Comparison of ENCODE assay signal across 9 cellular contexts in genomic region chr7:192701-193536, GRCh38. TPM values are rescaled to one million over a fixed set of nuclear protein-coding genes. Genes with fewer than 3 reads are reported as not detected.
DNase-seq lines count a peak whose midpoint lies in the region; ATAC-seq and TF ChIP-seq lines count a peak whose summit lies in the region.
"Had no signal": no experiment of that assay in that cellular context is flagged by ENCODE, and none has a peak within 500 bp of the region (broad histone marks: within the 10 kb centered on the region; RNA-seq: fewer than 3 reads in every experiment).

No MANE protein-coding gene starts in this region.

- H3K4ac ChIP-seq in H9 (ENCODE audit: low read depth, low read length) = no peak overlapping the region

- no peak overlapping the region for H3K23ac ChIP-seq in H9 (ENCODE audit: insufficient read length, low read depth, low read length)

- H2BK5ac ChIP-seq in H9 (ENCODE audit: insufficient read length, low read length) = no peak overlapping the region

- H3K36me3 Mint-ChIP-seq in H9 (ENCODE audit: insufficient read depth in 1 of 3, low read depth in 3 of 3) = peaks cover 31 to 41% (median 32%) of the 10 kb centered on the region in 3 experiments

- no peak overlapping the region for H3K18ac ChIP-seq in H9 (ENCODE audit: insufficient read length, low read depth, low read length)

- H4K8ac ChIP-seq in H9 (replicated peaks; ENCODE audit: insufficient read length, low read depth, low read length) = no peak overlapping the region

- H3K9me3 Mint-ChIP-seq in H9 = no peaks in the 10 kb centered on the region; a peak in 2 of 5 replicates

- H3K27me3 Mint-ChIP-seq in H9 (ENCODE audit: low read depth) = peaks cover 15% of the 10 kb centered on the region

- H3K79me1 ChIP-seq in H9 (ENCODE audit: insufficient read depth, low read depth, low read length, poor library complexity, severe bottlenecking) = no peaks in the 10 kb centered on the region

- H3K4me1 Mint-ChIP-seq in H9 = peaks cover 58 to 62% of the 10 kb centered on the region in 2 experiments

- H3K36me3 ChIP-seq in adipocyte (ENCODE audit: control insufficient read depth, insufficient read depth, low read length, severe bottlenecking) = peaks cover 28% of the 10 kb centered on the region
- H3K36me3 ChIP-seq: SJSA1 had no signal

- no peak overlapping the region for H4K5ac ChIP-seq in H9 (ENCODE audit: insufficient read length, low read depth, low read length)

- H2BK20ac ChIP-seq in H9 (ENCODE audit: low read depth, low read length, poor library complexity, severe bottlenecking) = no peak overlapping the region

- no peak overlapping the region for H3K27ac Mint-ChIP-seq in H9

- H3K9me3 ChIP-seq in H9 (ENCODE audit: control insufficient read depth, low read depth, low read length) (no peaks in the 10 kb centered on the region), adipocyte (ENCODE audit: control insufficient read depth, low read length) (no peaks in the 10 kb centered on the region)

- H3K79me2 ChIP-seq in H9 (ENCODE audit: insufficient read depth, low read length) = peaks cover 2% of the 10 kb centered on the region; the same call in 1 of the 2 replicates

- peak overlapping the region; percentile 85 to 94 for H3K4me3 Mint-ChIP-seq in H9

- H4K20me1 ChIP-seq in H9 (ENCODE audit: control insufficient read depth, insufficient read depth, insufficient read length) = no peaks in the 10 kb centered on the region

- ATAC-seq in HG02678 (IDR thresholded peaks at IDR 0.05; ENCODE audit: unreplicated experiment) (no peak), HG03108 (IDR thresholded peaks at IDR 0.05; ENCODE audit: unreplicated experiment) (no peak)

- no peak for DNase-seq in H9
- DNase-seq in adipocyte (ENCODE audit: low read depth) = peak; percentile 61
- peak; percentile 38 for DNase-seq in iPS-NIHi11 (ENCODE audit: low spot score)
- DNase-seq in NCI-H2029 (lab: John Stamatoyannopoulos, UW) = no peak
- no peak for DNase-seq in AML-193 (lab: John Stamatoyannopoulos, UW)

- H3K56ac ChIP-seq in H9 (ENCODE audit: insufficient read length, low read depth, low read length) = no peak overlapping the region

- peak overlapping the region; percentile 65 for H3K4me2 ChIP-seq in H9 (ENCODE audit: insufficient read depth, insufficient read length, low read length)

- no peak overlapping the region for H3T11ph ChIP-seq in H9 (ENCODE audit: low read length)

- H2BK120ac ChIP-seq in H9 (ENCODE audit: low read depth, low read length, poor library complexity, severe bottlenecking) = no peak overlapping the region

- H3K14ac ChIP-seq in H9 (ENCODE audit: insufficient read depth, low read length) = peak overlapping the region; percentile 61; the same call in 1 of the 2 replicates

- H2AFZ ChIP-seq in H9 (ENCODE audit: low read length) = no peak overlapping the region

- H4K91ac ChIP-seq in H9 (ENCODE audit: insufficient read length, low read depth, low read length) = no peak overlapping the region

- H2BK15ac ChIP-seq in H9 (ENCODE audit: low read depth, low read length) = no peak overlapping the region

- no peak overlapping the region for H3K9ac ChIP-seq in H9 (ENCODE audit: extremely low read depth, insufficient read length, low read length)
- peak overlapping the region; percentile 93 for H3K9ac ChIP-seq in adipocyte (ENCODE audit: low read length)

- no peak overlapping the region for H2AK5ac ChIP-seq in H9 (ENCODE audit: insufficient read length, low read length)

- no CpG with 5 or more reads among the region's 124 CpGs for WGBS in H9 (ENCODE audit: extremely low coverage, insufficient read length, low lambda C conversion rate)

- H3K27me3 ChIP-seq in H9 (ENCODE audit: insufficient read depth, low read length) (no peaks in the 10 kb centered on the region), adipocyte (replicated peaks; ENCODE audit: control insufficient read depth, insufficient read depth, low read length) (peaks cover 4% of the 10 kb centered on the region)

- peaks cover 17% of the 10 kb centered on the region for H3K23me2 ChIP-seq in H9 (ENCODE audit: insufficient read length, low read depth, low read length, poor library complexity, severe bottlenecking)

- no peak overlapping the region for H3K27ac ChIP-seq in H9 (ENCODE audit: insufficient read length, low read depth, low read length)
- peak overlapping the region in 16 of 21 experiments; percentile 31 to 91 (median 80) for H3K27ac ChIP-seq in skin epidermis
- H3K27ac ChIP-seq: SJSA1 had no signal

- no peak overlapping the region for H2BK12ac ChIP-seq in H9 (ENCODE audit: insufficient read length, low read depth, low read length)

- peaks cover 6% of the 10 kb centered on the region; the same call in 1 of the 2 replicates for H3K4me1 ChIP-seq in H9 (ENCODE audit: insufficient read depth, low read length)
- peaks cover 31% of the 10 kb centered on the region for H3K4me1 ChIP-seq in adipocyte (ENCODE audit: control insufficient read depth, insufficient read depth, low read length)

- H3K4me3 ChIP-seq in adipocyte (ENCODE audit: low read length) (peak overlapping the region; percentile 91), skin epidermis (peak overlapping the region; percentile 34 to 70 (median 60))

- no peak for TF ChIP-seq CTCF in H9 (conservative IDR thresholded peaks at IDR 0.05)

RNA-seq across cellular contexts. Expression of gene FAM20C, which starts 0.5 kb away (rescaled TPM):
- 57.2 and 62.6 TPM in 2 replicates for total RNA-seq in H9 (2021)

Comparison
In these comparisons a context has a peak if more than half of its experiments do, and no peak if none do; other contexts are left out.
1. DNase-seq: peak in adipocyte (single experiment) and iPS-NIHi11 (single experiment); none in H9 (single experiment), NCI-H2029 (single experiment) and AML-193 (0 of 2).